In the genomic region with DNA sequence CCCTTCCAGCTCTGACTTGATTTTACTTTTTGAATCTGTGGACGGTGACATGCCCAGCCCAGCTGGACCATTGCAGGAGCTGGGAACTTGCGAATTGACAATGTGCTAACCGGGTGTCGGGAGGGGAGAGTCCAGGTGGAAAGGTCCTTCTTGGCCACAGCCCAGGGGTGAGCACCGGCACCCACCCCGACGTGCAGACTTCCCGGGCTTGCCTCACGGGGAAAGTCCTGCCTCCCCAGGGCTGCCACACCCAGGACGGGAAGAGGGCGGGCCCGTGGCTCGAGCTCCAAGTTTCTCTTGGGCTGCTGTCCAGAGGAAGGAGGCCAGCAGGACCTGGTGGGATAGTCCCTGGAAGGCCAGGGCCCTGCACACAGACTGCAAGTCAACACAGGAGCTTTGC, we compare ENCODE assay signal across 10 cellular contexts. TPM values are rescaled to one million over a fixed set of nuclear protein-coding genes. Genes with fewer than 3 reads are reported as not detected.
DNase-seq lines count a peak whose midpoint lies in the region; ATAC-seq and TF ChIP-seq lines count a peak whose summit lies in the region.
"Had no signal": no experiment of that assay in that cellular context is flagged by ENCODE, and none has a peak within 500 bp of the region (broad histone marks: within the 10 kb centered on the region; RNA-seq: fewer than 3 reads in every experiment).

No MANE protein-coding gene starts in this region.

- no peaks in the 10 kb centered on the region for H3K36me3 Mint-ChIP-seq in activated CD8-positive, alpha-beta T cell treated with anti-CD3 and anti-CD28 coated beads for 36 hours (ENCODE audit: low read depth)
- H3K36me3 Mint-ChIP-seq in activated T-helper 17 cell treated with anti-CD3 and anti-CD28 coated beads, Interleukin-2, amount 50 U/mL, for 72 hours (ENCODE audit: low read depth), result no peaks in the 10 kb centered on the region

- intact Hi-C loops in PC-3 (cut with micrococcal nuclease), result no loop called here
- intact Hi-C loops in activated CD8-positive, alpha-beta T cell treated with anti-CD3 and anti-CD28 coated beads for 36 hours (cut with micrococcal nuclease), result no loop called here

- H3K4me3 Mint-ChIP-seq in activated CD8-positive, alpha-beta T cell treated with anti-CD3 and anti-CD28 coated beads for 36 hours, result no peak overlapping the region
- no peak overlapping the region for H3K4me3 Mint-ChIP-seq in activated T-helper 17 cell treated with anti-CD3 and anti-CD28 coated beads, Interleukin-2, amount 50 U/mL, for 72 hours
- H3K4me3 Mint-ChIP-seq: T-helper 2 cell treated with Interferon-gamma antibody and Interleukin-4, amounts not matched to agents 5 μg/mL and 100 μg/mL, for 36 hours had no signal

- H3F3A ChIP-seq in PC-3 (ENCODE audit: low read length, unreplicated experiment), result no peaks in the 10 kb centered on the region

- no peaks in the 10 kb centered on the region for H3K9me3 ChIP-seq in PC-3 (ENCODE audit: low read length)
- no peaks in the 10 kb centered on the region for H3K9me3 ChIP-seq in osteoblast (ENCODE audit: low read depth, low read length)

- H3K36me3 ChIP-seq in ACC112 (ENCODE audit: insufficient read depth, low read length) (no peaks in the 10 kb centered on the region), PC-3 (ENCODE audit: low read depth, low read length) (no peaks in the 10 kb centered on the region), osteoblast (ENCODE audit: insufficient read depth, low read length) (no peaks in the 10 kb centered on the region)

- H3K27me3 ChIP-seq in ACC112 (ENCODE audit: insufficient read depth, low read length), result no peaks in the 10 kb centered on the region
- H3K27me3 ChIP-seq in PC-3 (ENCODE audit: low read length), result no peaks in the 10 kb centered on the region
- H3K27me3 ChIP-seq in osteoblast (ENCODE audit: insufficient read depth, low read length), result peaks cover 16% of the 10 kb centered on the region

- H3K4me3 ChIP-seq in ACC112 (ENCODE audit: low read depth, low read length) (peak overlapping the region; percentile 67), PC-3 (ENCODE audit: low read length) (peak overlapping the region; percentile 66), fibroblast of the aortic adventitia (ENCODE audit: low read depth, low read length) (peak overlapping the region; percentile 45), osteoblast (ENCODE audit: insufficient read depth, low read length) (peak overlapping the region; percentile 47)

- H3K4me1 ChIP-seq in ACC112 (ENCODE audit: control insufficient read depth, insufficient read depth, low read length, unreplicated experiment) (peaks cover 8% of the 10 kb centered on the region), PC-3 (ENCODE audit: insufficient read depth, low read length) (peaks cover 13% of the 10 kb centered on the region), osteoblast (ENCODE audit: insufficient read depth, low read length) (peaks cover 2% of the 10 kb centered on the region)

- H3K9ac ChIP-seq in PC-3 (ENCODE audit: low read length), result peak overlapping the region; percentile 45

- H3K79me2 ChIP-seq in ACC112 (ENCODE audit: control insufficient read depth, insufficient read depth, low read length, unreplicated experiment) (no peaks in the 10 kb centered on the region), PC-3 (ENCODE audit: low read length) (no peaks in the 10 kb centered on the region), osteoblast (ENCODE audit: insufficient read depth, low read length) (no peaks in the 10 kb centered on the region)

- H3K27me3 Mint-ChIP-seq in activated CD8-positive, alpha-beta T cell treated with anti-CD3 and anti-CD28 coated beads for 36 hours, result peaks cover 3% of the 10 kb centered on the region
- H3K27me3 Mint-ChIP-seq in activated T-helper 17 cell treated with anti-CD3 and anti-CD28 coated beads, Interleukin-2, amount 50 U/mL, for 72 hours, result peaks cover 3% of the 10 kb centered on the region

- H3K4me1 Mint-ChIP-seq in activated CD8-positive, alpha-beta T cell treated with anti-CD3 and anti-CD28 coated beads for 36 hours (ENCODE audit: low read depth), result no peaks in the 10 kb centered on the region
- H3K4me1 Mint-ChIP-seq in activated T-helper 17 cell treated with anti-CD3 and anti-CD28 coated beads, Interleukin-2, amount 50 U/mL, for 72 hours, result no peaks in the 10 kb centered on the region

- CTCF ChIA-PET in PC-3 (lab: Charles Lee), result interaction anchor here (0.6 kb wide), 2 partner anchors 86 to 438 kb away, joined by 3 to 4 read pairs; a partner anchor contains a TSS
- CTCF ChIA-PET in activated CD8-positive, alpha-beta T cell treated with anti-CD3 and anti-CD28 coated beads for 36 hours (lab: Charles Lee), result interaction anchor here (0.9 to 1.7 kb wide), 2 partner anchors 8 kb away, joined by 5 read pairs; no protein-coding TSS in a partner anchor

- H3K9me2 ChIP-seq in PC-3 (replicated peaks; ENCODE audit: low read length), result no peaks in the 10 kb centered on the region

- no peak for TF ChIP-seq CTCF in PC-3 (conservative IDR thresholded peaks at IDR 0.05; ENCODE audit: low read depth, low read length)
- TF ChIP-seq CTCF in fibroblast of the aortic adventitia (IDR thresholded peaks at IDR 0.05; ENCODE audit: insufficient read depth, low read length), result no peak
- no peak for TF ChIP-seq CTCF in osteoblast (IDR thresholded peaks at IDR 0.05; ENCODE audit: extremely low read depth, low read depth, low read length)
- TF ChIP-seq CTCF in activated CD8-positive, alpha-beta T cell treated with anti-CD3 and anti-CD28 coated beads for 36 hours (IDR thresholded peaks at IDR 0.05), result no peak

- no TSS peak for BruUV-seq in PC-3 (replicated peaks; lab: Mats Ljungman, UMichigan)

- DNase-seq in PC-3 (peak; percentile 73), fibroblast of the aortic adventitia (ENCODE audit: low read depth) (peak; percentile 67), osteoblast (ENCODE audit: insufficient read length, low spot score, missing footprints) (peak; percentile 91)
- no peak for DNase-seq in activated CD8-positive, alpha-beta T cell treated with anti-CD3 and anti-CD28 coated beads for 36 hours

- H2AFZ ChIP-seq in ACC112 (ENCODE audit: low read length, unreplicated experiment), result peak overlapping the region; percentile 77
- peak overlapping the region; percentile 90 for H2AFZ ChIP-seq in PC-3 (ENCODE audit: low read length)
- H2AFZ ChIP-seq in osteoblast (ENCODE audit: low read length), result peak overlapping the region; percentile 44

- no peaks in the 10 kb centered on the region for H3K9me3 Mint-ChIP-seq in activated CD8-positive, alpha-beta T cell treated with anti-CD3 and anti-CD28 coated beads for 36 hours
- H3K9me3 Mint-ChIP-seq in activated T-helper 17 cell treated with anti-CD3 and anti-CD28 coated beads, Interleukin-2, amount 50 U/mL, for 72 hours, result no peaks in the 10 kb centered on the region
- H3K9me3 Mint-ChIP-seq: T-helper 2 cell treated with Interferon-gamma antibody and Interleukin-4, amounts not matched to agents 5 μg/mL and 100 μg/mL, for 36 hours had no signal

- peak overlapping the region; percentile 8; the same call in 1 of the 2 replicates for H3K27ac ChIP-seq in ACC112 (ENCODE audit: low read depth, low read length)
- H3K27ac ChIP-seq in PC-3 (ENCODE audit: low read length), result peak overlapping the region; percentile 54
- no peak overlapping the region for H3K27ac ChIP-seq in osteoblast (ENCODE audit: low read depth, low read length)

- H3K4me2 ChIP-seq in PC-3 (ENCODE audit: low read length) (peak overlapping the region; percentile 86), osteoblast (ENCODE audit: insufficient read depth, low read length) (peak overlapping the region; percentile 64)

- H4K20me1 ChIP-seq in PC-3 (ENCODE audit: low read length), result no peaks in the 10 kb centered on the region
- H4K20me1 ChIP-seq in osteoblast (ENCODE audit: insufficient read depth, low read length), result no peaks in the 10 kb centered on the region

- ATAC-seq in PC-3 (peak; percentile 89), GM18520 (IDR thresholded peaks at IDR 0.05; ENCODE audit: unreplicated experiment) (no peak), HG03432 (IDR thresholded peaks at IDR 0.05; ENCODE audit: unreplicated experiment) (no peak)
- ATAC-seq in activated CD8-positive, alpha-beta T cell treated with anti-CD3 and anti-CD28 coated beads for 36 hours, result no peak
- no peak for ATAC-seq in activated T-helper 17 cell treated with anti-CD3 and anti-CD28 coated beads, Interleukin-2, amount 50 U/mL, for 72 hours (replicated peaks)

- POLR2A ChIA-PET in PC-3 (lab: Charles Lee; ENCODE audit: unreplicated experiment), result interaction anchor here (0.6 kb wide), 1 partner anchor 575 kb away, joined by 12 read pairs; no protein-coding TSS in a partner anchor
- POLR2A ChIA-PET in activated CD8-positive, alpha-beta T cell treated with anti-CD3 and anti-CD28 coated beads for 36 hours (lab: Charles Lee), result interaction anchor here (1.6 kb wide), 1 partner anchor 32 kb away, joined by 4 read pairs; no protein-coding TSS in a partner anchor

- H3K27ac Mint-ChIP-seq in activated CD8-positive, alpha-beta T cell treated with anti-CD3 and anti-CD28 coated beads for 36 hours, result no peak overlapping the region
- H3K27ac Mint-ChIP-seq in activated T-helper 17 cell treated with anti-CD3 and anti-CD28 coated beads, Interleukin-2, amount 50 U/mL, for 72 hours, result no peak overlapping the region
- H3K27ac Mint-ChIP-seq: progenitor cell of endocrine pancreas; T-helper 2 cell treated with Interferon-gamma antibody and Interleukin-4, amounts not matched to agents 5 μg/mL and 100 μg/mL, for 36 hours had no signal

RNA-seq across cellular contexts. Expression of a gene that starts 17.7 kb away (rescaled TPM):
- total RNA-seq in PC-3 (2014; rRNA removed) (2.3 and 4.4 TPM in 2 replicates), fibroblast of the aortic adventitia (ENCODE audit: low replicate concordance) (0.09 TPM in 1 of 2 replicates, not detected in the other), osteoblast (not detected in 2 replicates)
- total RNA-seq in activated CD8-positive, alpha-beta T cell treated with anti-CD3 and anti-CD28 coated beads for 36 hours, result under 1 TPM; 0.11 to 0.50 TPM
- total RNA-seq in activated T-helper 17 cell treated with anti-CD3 and anti-CD28 coated beads, Interleukin-2, amount 50 U/mL, for 72 hours, result not detected
- total RNA-seq: progenitor cell of endocrine pancreas had no signal

RNA-seq across cellular contexts. Expression of a gene that starts 32.6 kb away (rescaled TPM):
- total RNA-seq in PC-3 (2014; rRNA removed), result 15.3 and 16.6 TPM in 2 replicates
- 17.6 and 80.9 TPM in 2 replicates for total RNA-seq in fibroblast of the aortic adventitia (ENCODE audit: low replicate concordance)
- 15.9 and 19.4 TPM in 2 replicates for total RNA-seq in osteoblast
- 1 to 10 TPM; 7.8 to 8.3 TPM for total RNA-seq in activated CD8-positive, alpha-beta T cell treated with anti-CD3 and anti-CD28 coated beads for 36 hours
- 10 to 100 TPM; 45.7 to 63.6 TPM for total RNA-seq in activated T-helper 17 cell treated with anti-CD3 and anti-CD28 coated beads, Interleukin-2, amount 50 U/mL, for 72 hours

RNA-seq across cellular contexts. Expression of a gene that starts 32.7 kb away (rescaled TPM):
- total RNA-seq in PC-3 (2014; rRNA removed), result 15.0 and 18.4 TPM in 2 replicates
- total RNA-seq in fibroblast of the aortic adventitia (ENCODE audit: low replicate concordance), result 8.5 and 12.2 TPM in 2 replicates
- 12.7 and 17.4 TPM in 2 replicates for total RNA-seq in osteoblast
- 1 to 10 TPM; 1.6 to 1.7 TPM for total RNA-seq in activated CD8-positive, alpha-beta T cell treated with anti-CD3 and anti-CD28 coated beads for 36 hours
- 10 to 100 TPM; 23.5 to 37.3 TPM for total RNA-seq in activated T-helper 17 cell treated with anti-CD3 and anti-CD28 coated beads, Interleukin-2, amount 50 U/mL, for 72 hours

RNA-seq across cellular contexts. Expression of a gene that starts 40.6 kb away (rescaled TPM):
- total RNA-seq in PC-3 (2014; rRNA removed), result 167 and 185 TPM in 2 replicates
- 85.9 and 127 TPM in 2 replicates for total RNA-seq in fibroblast of the aortic adventitia (ENCODE audit: low replicate concordance)
- 44.5 and 46.3 TPM in 2 replicates for total RNA-seq in osteoblast
- 100 to 1,000 TPM; 178 to 183 TPM for total RNA-seq in activated CD8-positive, alpha-beta T cell treated with anti-CD3 and anti-CD28 coated beads for 36 hours
- 100 to 1,000 TPM; 141 to 182 TPM for total RNA-seq in activated T-helper 17 cell treated with anti-CD3 and anti-CD28 coated beads, Interleukin-2, amount 50 U/mL, for 72 hours
